1 cellular context compared by ENCODE assay signal in genomic region chr6:157222201-157222981, GRCh38.
TF ChIP-seq lines count a peak whose summit lies in the region.

No MANE protein-coding gene starts in this region.

TF ChIP-seq in K562, 482 proteins besides CTCF, POLR2A, EP300 and RAD21 (continued from another document):
- no peak for TF ChIP-seq FOXK1 (CRISPR knock-in tag; IDR thresholded peaks at IDR 0.05; ENCODE audit: borderline replicate concordance)
- TF ChIP-seq, protein P1, sequence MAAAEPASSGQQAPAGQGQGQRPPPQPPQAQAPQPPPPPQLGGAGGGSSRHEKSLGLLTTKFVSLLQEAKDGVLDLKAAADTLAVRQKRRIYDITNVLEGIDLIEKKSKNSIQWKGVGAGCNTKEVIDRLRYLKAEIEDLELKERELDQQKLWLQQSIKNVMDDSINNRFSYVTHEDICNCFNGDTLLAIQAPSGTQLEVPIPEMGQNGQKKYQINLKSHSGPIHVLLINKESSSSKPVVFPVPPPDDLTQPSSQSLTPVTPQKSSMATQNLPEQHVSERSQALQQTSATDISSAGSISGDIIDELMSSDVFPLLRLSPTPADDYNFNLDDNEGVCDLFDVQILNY (CRISPR knock-in tag; IDR thresholded peaks at IDR 0.05) = no peak
- 0 out of 2 replicates have a peak, but pooled peaks have one; percentile 37 for TF ChIP-seq NR3C1 (CRISPR knock-in tag; IDR thresholded peaks at IDR 0.05)
- TF ChIP-seq ZNF644 (tag; IDR thresholded peaks at IDR 0.05; ENCODE audit: low read depth) = no peak
